1 cellular context compared by ENCODE assay signal in genomic region chr15:42584031-42584765, GRCh38.
A peak's percentile ranks its signal among the peaks of the same experiment; 100 is the strongest.
TF ChIP-seq lines count a peak whose summit lies in the region.

No MANE protein-coding gene starts in this region.

TF ChIP-seq in IMR-90, 13 proteins besides CTCF, POLR2A, EP300 and RAD21:
- TF ChIP-seq USF2 (IDR thresholded peaks at IDR 0.05; ENCODE audit: low read depth, low read length) = 0 out of 2 replicates have a peak, but pooled peaks have one; percentile 20
- TF ChIP-seq CHD1 (IDR thresholded peaks at IDR 0.05; ENCODE audit: low read depth, low read length) = no peak
- no peak for TF ChIP-seq RCOR1 (IDR thresholded peaks at IDR 0.05; ENCODE audit: insufficient replicate concordance, low read length)
